ENCODE assay signal across 9 cellular contexts in the genomic region with DNA sequence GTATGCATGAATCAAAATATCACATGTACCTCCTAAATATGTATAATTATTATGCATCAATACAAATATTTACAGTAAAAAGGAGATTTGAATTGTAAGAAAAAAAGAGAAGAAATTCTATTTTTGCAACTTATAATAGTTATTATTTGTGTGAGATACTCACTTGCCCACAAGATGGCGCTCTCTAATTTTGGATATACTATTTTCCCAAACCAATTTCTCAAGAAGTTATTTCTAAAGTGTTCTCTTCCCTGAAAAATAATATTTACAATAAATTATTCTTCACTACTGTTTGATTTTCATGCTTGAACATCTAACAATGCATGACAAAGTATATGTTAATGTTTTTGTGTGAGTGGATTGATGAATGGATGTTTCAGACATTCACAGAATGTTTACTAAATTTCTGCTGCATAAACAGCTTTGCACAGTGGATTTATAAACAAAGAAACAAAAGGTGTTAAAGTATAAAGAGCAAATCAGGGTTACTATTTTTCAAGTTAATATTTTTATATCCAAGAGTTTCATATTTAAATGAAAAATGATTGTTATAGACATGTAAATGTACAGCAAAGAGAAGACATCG.
DNase-seq lines count a peak whose midpoint lies in the region; ATAC-seq, FAIRE-seq and TF ChIP-seq lines count a peak whose summit lies in the region.
"Had no signal": no experiment of that assay in that cellular context is flagged by ENCODE, and none has a peak within 500 bp of the region (broad histone marks: within the 10 kb centered on the region; RNA-seq: fewer than 3 reads in every experiment).

No MANE protein-coding gene starts in this region.

- peak; percentile 27 to 58 (median 44); a peak in 5 of 6 replicates for TF ChIP-seq CTCF in GM12878 (IDR thresholded peaks at IDR 0.05 in 2 of 3, conservative IDR thresholded peaks at IDR 0.05 in 1 of 3; ENCODE audit: control insufficient read depth in 2 of 3, extremely low read depth in 1 of 3, insufficient read depth in 1 of 3, low read depth in 3 of 3, low read length in 3 of 3)

- no peak for TF ChIP-seq POLR2A in GM12878 (IDR thresholded peaks at IDR 0.05; ENCODE audit: low read depth, low read length)

- no peaks in the 10 kb centered on the region for H3K9me3 Mint-ChIP-seq in memory B cell

- no peaks in the 10 kb centered on the region for H3K9me3 ChIP-seq in GM12878 (replicated peaks; ENCODE audit: control insufficient read depth, insufficient read depth, low read length)

- POLR2A ChIA-PET in GM12878 (lab: Charles Lee) = interaction anchor here (1.0 kb wide), 1 partner anchor 9 kb away, joined by 3 read pairs; no protein-coding TSS in a partner anchor

- in situ Hi-C loops in GM12878 (cut with MboI) = loop anchor here (5.0 kb wide), 1 partner anchor 282 kb away; no protein-coding TSS in a partner anchor

- DNase-seq in NCI-H1436 (lab: John Stamatoyannopoulos, UW) = peak; percentile 19
- no peak for DNase-seq in NCI-H1436 treated with DMSO at 0.1 percent for 48 hours (lab: John Stamatoyannopoulos, UW)
- peak; percentile 24 to 40 for DNase-seq in Kasumi-1 (lab: John Stamatoyannopoulos, UW)
- DNase-seq in GM12878 (ENCODE audit: low read depth, low spot score) = no peak
- peak in 1 of 2 donors; percentile 7 for DNase-seq in memory B cell (ENCODE audit: low spot score in 2 of 2)
- no peak for DNase-seq in C1 segment of cervical spinal cord (lab: John Stamatoyannopoulos, UW)

- H3K27ac Mint-ChIP-seq in memory B cell = peak overlapping the region; percentile 29
- H3K27ac Mint-ChIP-seq: CD4-positive, alpha-beta memory T cell had no signal

- no peak overlapping the region for H3K4me2 ChIP-seq in GM12878 (ENCODE audit: control insufficient read depth, insufficient read depth)

- SMC1A ChIA-PET in GM12878 (lab: Charles Lee; ENCODE audit: uncharacterized antibody, unreplicated experiment) = interaction anchor here (0.9 to 4.1 kb wide), 6 partner anchors 9 to 411 kb away, joined by 4 to 23 read pairs (median 12); no protein-coding TSS in a partner anchor

- peaks cover 15% of the 10 kb centered on the region for H3K4me1 Mint-ChIP-seq in memory B cell
- H3K4me1 Mint-ChIP-seq: CD4-positive, alpha-beta memory T cell had no signal

- no peak for ATAC-seq in GM12878
- no peak for ATAC-seq in memory B cell (ENCODE audit: low read depth)
- ATAC-seq in HG02588 (IDR thresholded peaks at IDR 0.05; ENCODE audit: unreplicated experiment) = no peak
- ATAC-seq in GM19455 (IDR thresholded peaks at IDR 0.05; ENCODE audit: unreplicated experiment) = no peak

- RAD21 ChIA-PET in GM12878 (lab: Charles Lee; ENCODE audit: unreplicated experiment) = interaction anchor here (0.7 to 1.2 kb wide), 3 partner anchors 9 to 519 kb away, joined by 3 to 4 read pairs (median 3); no protein-coding TSS in a partner anchor

- no peak overlapping the region for H3K9ac ChIP-seq in GM12878 (ENCODE audit: control insufficient read depth, insufficient read depth, low read length)

- H3K36me3 ChIP-seq in GM12878 (ENCODE audit: control insufficient read depth in 2 of 2, insufficient read depth in 2 of 2, low read length in 1 of 2) = no peaks in the 10 kb centered on the region

- intact Hi-C loops in GM12878 (cut with micrococcal nuclease; ENCODE audit: unreplicated experiment) = loop anchor here (1.0 to 2.0 kb wide), 4 partner anchors 107 to 410 kb away; no protein-coding TSS in a partner anchor

- no peak overlapping the region for H3K4me3 Mint-ChIP-seq in memory B cell
- H3K4me3 Mint-ChIP-seq: CD4-positive, alpha-beta memory T cell had no signal

- no peaks in the 10 kb centered on the region for H3K36me3 Mint-ChIP-seq in memory B cell
- H3K36me3 Mint-ChIP-seq: CD4-positive, alpha-beta memory T cell had no signal

- CTCF ChIA-PET in GM12878 (lab: Yijun Ruan, JAX) = interaction anchor here (0.6 to 8.5 kb wide), 18 partner anchors 10 to 411 kb away, joined by 3 to 78 read pairs (median 6); no protein-coding TSS in a partner anchor

- no peak for FAIRE-seq in GM12878 (lab: Jason Lieb, UNC)

- WGBS in GM12878 (ENCODE audit: insufficient coverage, insufficient replicate concordance, low lambda C conversion rate, missing lambda C conversion rate) = 45% methylated on average over 2 of the region's 2 CpGs

- no peak for TF ChIP-seq EP300 in GM12878 (IDR thresholded peaks at IDR 0.05; ENCODE audit: borderline replicate concordance in 1 of 2, control insufficient read depth in 1 of 2, low read depth in 2 of 2, low read length in 2 of 2)

- no peak overlapping the region for H2AFZ ChIP-seq in GM12878 (ENCODE audit: control insufficient read depth, low read depth, low read length)

- no TSS peak for BruUV-seq in GM12878 (replicated peaks; lab: Mats Ljungman, UMichigan)

- no peaks in the 10 kb centered on the region for H3K4me1 ChIP-seq in GM12878 (ENCODE audit: control insufficient read depth, insufficient read depth, low read length)

- no peaks in the 10 kb centered on the region for H4K20me1 ChIP-seq in GM12878 (ENCODE audit: control insufficient read depth, insufficient read depth)

- peak; percentile 52 for TF ChIP-seq RAD21 in GM12878 (IDR thresholded peaks at IDR 0.05; ENCODE audit: insufficient read depth, low read depth, low read length)

- no peaks in the 10 kb centered on the region for H3K79me2 ChIP-seq in GM12878 (ENCODE audit: control insufficient read depth, insufficient read depth, low read length)

- no peak overlapping the region for H3K27ac ChIP-seq in GM12878 (ENCODE audit: control insufficient read depth, insufficient read depth)

- no peak overlapping the region for H3K4me3 ChIP-seq in GM12878

- H3K27me3 Mint-ChIP-seq in memory B cell = no peaks in the 10 kb centered on the region

- no peaks in the 10 kb centered on the region for H3K27me3 ChIP-seq in GM12878 (replicated peaks in 1 of 2; ENCODE audit: control insufficient read depth in 2 of 2, insufficient read depth in 2 of 2, low read length in 1 of 2)

TF ChIP-seq in GM12878, 131 proteins besides CTCF, POLR2A, EP300 and RAD21:
- TF ChIP-seq SUZ12 (IDR thresholded peaks at IDR 0.05; ENCODE audit: unreplicated experiment) (no peak), ZZZ3 (IDR thresholded peaks at IDR 0.05; ENCODE audit: control insufficient read depth, insufficient read length, low read depth) (no peak), SMC3 (IDR thresholded peaks at IDR 0.05; ENCODE audit: borderline replicate concordance, low read length) (peak; percentile 63; the same call in 1 of the 2 replicates), MYC (IDR thresholded peaks at IDR 0.05; ENCODE audit: insufficient read depth, insufficient read length, insufficient replicate concordance, low read length, severe bottlenecking) (no peak), MEF2A (IDR thresholded peaks at IDR 0.05; ENCODE audit: insufficient read depth, low read depth, low read length) (no peak), PAX8 (IDR thresholded peaks at IDR 0.05) (no peak), CBX3 (IDR thresholded peaks at IDR 0.05; ENCODE audit: borderline replicate concordance, low read depth) (no peak)
- TF ChIP-seq, protein P1, sequence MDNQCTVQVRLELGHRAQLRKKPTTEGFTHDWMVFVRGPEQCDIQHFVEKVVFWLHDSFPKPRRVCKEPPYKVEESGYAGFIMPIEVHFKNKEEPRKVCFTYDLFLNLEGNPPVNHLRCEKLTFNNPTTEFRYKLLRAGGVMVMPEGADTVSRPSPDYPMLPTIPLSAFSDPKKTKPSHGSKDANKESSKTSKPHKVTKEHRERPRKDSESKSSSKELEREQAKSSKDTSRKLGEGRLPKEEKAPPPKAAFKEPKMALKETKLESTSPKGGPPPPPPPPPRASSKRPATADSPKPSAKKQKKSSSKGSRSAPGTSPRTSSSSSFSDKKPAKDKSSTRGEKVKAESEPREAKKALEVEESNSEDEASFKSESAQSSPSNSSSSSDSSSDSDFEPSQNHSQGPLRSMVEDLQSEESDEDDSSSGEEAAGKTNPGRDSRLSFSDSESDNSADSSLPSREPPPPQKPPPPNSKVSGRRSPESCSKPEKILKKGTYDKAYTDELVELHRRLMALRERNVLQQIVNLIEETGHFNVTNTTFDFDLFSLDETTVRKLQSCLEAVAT (IDR thresholded peaks at IDR 0.05) = no peak
TF ChIP-seq in GM12878: peak in this region for 1.

Comparison
In these comparisons a context has a peak if more than half of its experiments do, and no peak if none do; other contexts are left out.
1. DNase-seq: peak in NCI-H1436 (single experiment) and Kasumi-1 (2 of 2); none in NCI-H1436 treated with DMSO at 0.1 percent for 48 hours (single experiment), GM12878 (single experiment) and C1 segment of cervical spinal cord (0 of 14).